Comparison of ENCODE assay signal across 13 cellular contexts in the genomic region with DNA sequence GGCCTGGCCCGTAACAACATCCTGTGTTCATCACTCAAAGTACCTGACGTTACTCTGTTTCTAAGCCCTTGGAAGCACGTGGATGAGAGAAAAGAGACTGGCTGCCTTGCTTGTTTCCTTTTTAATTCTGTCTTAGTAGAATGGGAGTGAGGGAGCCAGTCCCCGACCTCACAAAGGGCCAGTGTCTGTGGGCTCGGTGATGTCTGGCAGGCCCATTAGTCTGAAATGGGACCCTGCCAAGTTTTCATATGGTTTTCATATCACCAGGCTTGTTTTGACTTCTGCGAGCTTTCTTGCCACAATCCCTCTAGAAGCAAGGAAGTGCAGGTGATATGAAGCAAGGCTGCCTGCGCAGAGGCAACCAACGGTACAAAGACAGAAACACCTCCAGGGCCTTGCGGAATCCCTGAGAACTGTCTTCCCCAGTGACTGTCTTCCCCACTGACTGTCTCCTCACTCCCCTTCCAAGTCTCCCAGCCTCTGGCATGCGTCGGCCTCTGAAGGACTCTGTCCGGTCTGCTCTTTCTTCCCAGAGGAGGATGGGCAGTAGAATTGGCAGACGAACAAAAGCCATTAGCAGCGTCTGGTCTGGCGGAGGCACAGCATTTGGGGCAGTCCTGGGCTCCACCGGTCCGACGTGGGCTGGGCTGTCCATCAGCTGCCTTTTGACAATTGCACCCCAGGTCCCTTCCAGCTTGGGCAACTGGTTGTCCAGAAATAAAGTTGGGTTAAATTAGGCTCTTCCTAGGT. TPM values are rescaled to one million over a fixed set of nuclear protein-coding genes. Genes with fewer than 3 reads are reported as not detected.
DNase-seq lines count a peak whose midpoint lies in the region; ATAC-seq and TF ChIP-seq lines count a peak whose summit lies in the region.
"Had no signal": no experiment of that assay in that cellular context is flagged by ENCODE, and none has a peak within 500 bp of the region (broad histone marks: within the 10 kb centered on the region; RNA-seq: fewer than 3 reads in every experiment).

No MANE protein-coding gene starts in this region.

- H3K9ac ChIP-seq in trophoblast cell (ENCODE audit: low read length): no peak overlapping the region
- H3K9ac ChIP-seq: GM23248 had no signal

- no peak for TF ChIP-seq POLR2A in vagina (IDR thresholded peaks at IDR 0.05)

- H3K4me2 ChIP-seq in trophoblast cell (ENCODE audit: low read length): no peak overlapping the region

- peak overlapping the region; percentile 28 for H2BK5ac ChIP-seq in trophoblast cell (ENCODE audit: low read depth, low read length, poor library complexity)

- H2BK120ac ChIP-seq in trophoblast cell (ENCODE audit: insufficient read depth, low read length, poor library complexity): peak overlapping the region; percentile 9

- H3K4me3 ChIP-seq in trophoblast cell (ENCODE audit: low read depth, low read length) (no peak overlapping the region), vagina (no peak overlapping the region)
- H3K4me3 ChIP-seq: GM23248 had no signal

- H4K12ac ChIP-seq in trophoblast cell (ENCODE audit: low read depth, low read length): no peak overlapping the region

- WGBS in trophoblast cell (ENCODE audit: extremely low coverage, insufficient coverage, insufficient read length): no CpG with 5 or more reads among the region's 18 CpGs

- peak overlapping the region; percentile 6 for H4K8ac ChIP-seq in trophoblast cell (ENCODE audit: low read depth, low read length)

- H3K27ac ChIP-seq in trophoblast cell (ENCODE audit: low read depth, low read length): peak overlapping the region; percentile 84
- no peak overlapping the region for H3K27ac ChIP-seq in vagina
- H3K27ac ChIP-seq: GM23248 had no signal

- H4K91ac ChIP-seq in trophoblast cell (ENCODE audit: low read depth, low read length): peak overlapping the region; percentile 85

- no peak overlapping the region for H2AFZ ChIP-seq in trophoblast cell (ENCODE audit: insufficient read depth, low read length, poor library complexity)
- H2AFZ ChIP-seq: GM23248 had no signal

- H3K23ac ChIP-seq in trophoblast cell (ENCODE audit: low read length): no peak overlapping the region

- peak overlapping the region; percentile 40 for H3K14ac ChIP-seq in trophoblast cell (ENCODE audit: low read length)

- no peaks in the 10 kb centered on the region for H3K36me3 ChIP-seq in trophoblast cell (ENCODE audit: control insufficient read depth in 1 of 2, insufficient read depth in 2 of 2, low read length in 2 of 2)
- H3K36me3 ChIP-seq in vagina: no peaks in the 10 kb centered on the region

- H3K4me1 ChIP-seq in trophoblast cell (ENCODE audit: control insufficient read depth in 1 of 2, insufficient read depth in 2 of 2, low read length in 2 of 2) (peaks cover 33 to 42% of the 10 kb centered on the region in 2 experiments), vagina (peaks cover 39% of the 10 kb centered on the region)

- no peaks in the 10 kb centered on the region for H3K9me3 ChIP-seq in trophoblast cell (ENCODE audit: insufficient read depth, low read depth, low read length)
- no peaks in the 10 kb centered on the region for H3K9me3 ChIP-seq in vagina

- peak overlapping the region; percentile 35 for H2AK5ac ChIP-seq in trophoblast cell (ENCODE audit: low read length)

- no peak for TF ChIP-seq CTCF in vagina (IDR thresholded peaks at IDR 0.05)

- intact Hi-C loops in left cardiac atrium (cut with DNase I): no loop called here
- intact Hi-C loops in vagina (cut with DNase I): no loop called here

- no peak overlapping the region for H3K18ac ChIP-seq in trophoblast cell (ENCODE audit: low read length)

- peaks cover 49% of the 10 kb centered on the region for H3K79me1 ChIP-seq in trophoblast cell (ENCODE audit: low read length)

- peak; percentile 86 for ATAC-seq in SK-N-SH treated with all-trans-retinoic acid at 6 μM for 48 hours
- peak; percentile 67 to 68 for ATAC-seq in left cardiac atrium
- ATAC-seq in GM18861 (IDR thresholded peaks at IDR 0.05; ENCODE audit: unreplicated experiment): no peak
- ATAC-seq in HG03432 (IDR thresholded peaks at IDR 0.05; ENCODE audit: unreplicated experiment): no peak

- peaks cover 4% of the 10 kb centered on the region for H3K79me2 ChIP-seq in trophoblast cell (ENCODE audit: control insufficient read depth, insufficient read depth, low read length, poor library complexity)

- peak; percentile 55 for DNase-seq in Ammon's horn (ENCODE audit: low spot score)
- peak; percentile 30 for DNase-seq in left cardiac atrium
- no peak for DNase-seq in trophoblast cell
- no peak for DNase-seq in vagina (ENCODE audit: extremely low spot score in 2 of 2)
- no peak for DNase-seq in retina
- DNase-seq: activated CD8-positive, alpha-beta memory T cell treated with anti-CD3 and anti-CD28 coated beads, Interleukin-2, amount 50 U/mL, for 48 hours; activated naive CD8-positive, alpha-beta T cell treated with anti-CD3 and anti-CD28 coated beads, Interleukin-2, amount 10 ng/mL, durations not matched to agents 7 days and 5 days; cortex of kidney; DND-41; GM23248 had no signal

- H3K27me3 ChIP-seq in trophoblast cell (ENCODE audit: insufficient read depth, low read length) (no peaks in the 10 kb centered on the region), vagina (no peaks in the 10 kb centered on the region)

- H2BK12ac ChIP-seq in trophoblast cell (ENCODE audit: low read length): peak overlapping the region; percentile 34

- H3K4ac ChIP-seq in trophoblast cell (ENCODE audit: low read depth, low read length): peak overlapping the region; percentile 19

TF ChIP-seq in SK-N-SH treated with all-trans-retinoic acid at 6 μM for 48 hours, 23 proteins besides CTCF, POLR2A, EP300 and RAD21:
- TF ChIP-seq ZC3H10 (CRISPR knock-in tag; IDR thresholded peaks at IDR 0.05): no peak
- no peak for TF ChIP-seq ESRRG (CRISPR knock-in tag; IDR thresholded peaks at IDR 0.05)
- TF ChIP-seq TOX (CRISPR knock-in tag; IDR thresholded peaks at IDR 0.05; ENCODE audit: borderline replicate concordance): no peak
- TF ChIP-seq PPARA (CRISPR knock-in tag; IDR thresholded peaks at IDR 0.05; ENCODE audit: borderline replicate concordance): no peak
- TF ChIP-seq ZNF8 (CRISPR knock-in tag; IDR thresholded peaks at IDR 0.05): 0 out of 2 replicates have a peak, but pooled peaks have one; percentile 4
- 0 out of 2 replicates have a peak, but pooled peaks have one; percentile 39 for TF ChIP-seq CSDC2 (CRISPR knock-in tag; IDR thresholded peaks at IDR 0.05)
- no peak for TF ChIP-seq ZNF565 (CRISPR knock-in tag; conservative IDR thresholded peaks at IDR 0.05; ENCODE audit: low read depth)
- peak; percentile 50 for TF ChIP-seq ISL1 (CRISPR knock-in tag; IDR thresholded peaks at IDR 0.05)
- 0 out of 2 replicates have a peak, but pooled peaks have one; percentile 55 for TF ChIP-seq ZFP3 (CRISPR knock-in tag; IDR thresholded peaks at IDR 0.05)
- TF ChIP-seq, protein P1, sequence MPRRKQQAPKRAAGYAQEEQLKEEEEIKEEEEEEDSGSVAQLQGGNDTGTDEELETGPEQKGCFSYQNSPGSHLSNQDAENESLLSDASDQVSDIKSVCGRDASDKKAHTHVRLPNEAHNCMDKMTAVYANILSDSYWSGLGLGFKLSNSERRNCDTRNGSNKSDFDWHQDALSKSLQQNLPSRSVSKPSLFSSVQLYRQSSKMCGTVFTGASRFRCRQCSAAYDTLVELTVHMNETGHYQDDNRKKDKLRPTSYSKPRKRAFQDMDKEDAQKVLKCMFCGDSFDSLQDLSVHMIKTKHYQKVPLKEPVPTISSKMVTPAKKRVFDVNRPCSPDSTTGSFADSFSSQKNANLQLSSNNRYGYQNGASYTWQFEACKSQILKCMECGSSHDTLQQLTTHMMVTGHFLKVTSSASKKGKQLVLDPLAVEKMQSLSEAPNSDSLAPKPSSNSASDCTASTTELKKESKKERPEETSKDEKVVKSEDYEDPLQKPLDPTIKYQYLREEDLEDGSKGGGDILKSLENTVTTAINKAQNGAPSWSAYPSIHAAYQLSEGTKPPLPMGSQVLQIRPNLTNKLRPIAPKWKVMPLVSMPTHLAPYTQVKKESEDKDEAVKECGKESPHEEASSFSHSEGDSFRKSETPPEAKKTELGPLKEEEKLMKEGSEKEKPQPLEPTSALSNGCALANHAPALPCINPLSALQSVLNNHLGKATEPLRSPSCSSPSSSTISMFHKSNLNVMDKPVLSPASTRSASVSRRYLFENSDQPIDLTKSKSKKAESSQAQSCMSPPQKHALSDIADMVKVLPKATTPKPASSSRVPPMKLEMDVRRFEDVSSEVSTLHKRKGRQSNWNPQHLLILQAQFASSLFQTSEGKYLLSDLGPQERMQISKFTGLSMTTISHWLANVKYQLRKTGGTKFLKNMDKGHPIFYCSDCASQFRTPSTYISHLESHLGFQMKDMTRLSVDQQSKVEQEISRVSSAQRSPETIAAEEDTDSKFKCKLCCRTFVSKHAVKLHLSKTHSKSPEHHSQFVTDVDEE (CRISPR knock-in tag; IDR thresholded peaks at IDR 0.05): peak; percentile 72; the same call in 1 of the 2 replicates

RNA-seq across cellular contexts. Expression of a gene that starts 20.2 kb away (rescaled TPM):
- total RNA-seq in left cardiac atrium (1 to 10 TPM; 3.7 to 8.0 TPM), vagina (9.3 TPM)
- 19.2 and 20.7 TPM in 2 replicates for polyA plus RNA-seq in trophoblast cell (2013)
- total RNA-seq: GM23248 had no signal

Comparison
In these comparisons a context has a peak if more than half of its experiments do, and no peak if none do; other contexts are left out.
1. DNase-seq: peak in Ammon's horn (single experiment) and left cardiac atrium (single experiment); none in trophoblast cell (0 of 2), vagina (0 of 2) and retina (single experiment).
2. ATAC-seq: peak in SK-N-SH treated with all-trans-retinoic acid at 6 μM for 48 hours (single experiment) and left cardiac atrium (2 of 2); none in GM18861 (single experiment) and HG03432 (single experiment).